Comparison of ENCODE assay signal across 10 cellular contexts in the genomic region with DNA sequence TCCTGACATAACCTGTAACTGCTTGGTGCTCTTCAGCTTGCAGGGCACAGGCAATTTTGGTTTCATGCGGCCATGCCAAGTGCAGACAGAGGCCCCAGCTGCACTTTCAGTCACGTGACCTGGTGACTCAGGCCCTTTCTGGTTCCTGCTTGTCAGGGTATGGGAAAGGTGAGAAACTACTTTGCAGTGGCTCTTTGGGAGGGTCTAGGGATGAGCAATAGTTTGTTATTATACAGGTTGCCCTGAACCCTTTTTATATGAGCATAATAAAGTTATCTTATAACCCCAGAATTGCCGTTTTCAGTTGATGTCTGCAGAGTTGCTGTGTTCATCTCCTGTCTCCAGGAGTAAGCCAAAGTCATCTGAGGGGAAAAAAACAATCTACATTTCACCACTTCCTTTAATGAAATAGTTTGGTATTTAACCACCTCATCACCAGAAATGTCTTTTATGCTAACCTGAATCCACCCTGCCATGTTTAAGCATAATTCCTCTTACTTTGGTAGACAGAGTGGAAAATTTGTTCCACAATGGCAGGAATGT. TPM values are rescaled to one million over a fixed set of nuclear protein-coding genes. Genes with fewer than 3 reads are reported as not detected.
A peak's percentile ranks its signal among the peaks of the same experiment; 100 is the strongest.
DNase-seq lines count a peak whose midpoint lies in the region; ATAC-seq, FAIRE-seq and TF ChIP-seq lines count a peak whose summit lies in the region.
"Had no signal": no experiment of that assay in that cellular context is flagged by ENCODE, and none has a peak within 500 bp of the region (broad histone marks: within the 10 kb centered on the region; RNA-seq: fewer than 3 reads in every experiment).

No MANE protein-coding gene starts in this region.

- no peak overlapping the region for H3K4me3 ChIP-seq in pancreas
- no peak overlapping the region for H3K4me3 ChIP-seq in upper lobe of left lung
- H3K4me3 ChIP-seq: cardiac muscle cell had no signal

- POLR2A ChIA-PET in activated CD8-positive, alpha-beta T cell treated with anti-CD3 and anti-CD28 coated beads, Interleukin-2, amount 10 ng/mL, durations not matched to agents 7 days and 5 days (lab: Charles Lee) = interaction anchor here (1.3 kb wide), 1 partner anchor 14 kb away, joined by 6 read pairs; no protein-coding TSS in a partner anchor

- H3K27me3 ChIP-seq in pancreas (no peaks in the 10 kb centered on the region), upper lobe of left lung (no peaks in the 10 kb centered on the region)
- H3K27me3 ChIP-seq: cardiac muscle cell had no signal

- H3K27me3 Mint-ChIP-seq in activated CD8-positive, alpha-beta T cell treated with anti-CD3 and anti-CD28 coated beads, Interleukin-2, amount 10 ng/mL, durations not matched to agents 7 days and 5 days (ENCODE audit: low read depth) = peaks cover 14% of the 10 kb centered on the region

- H3K36me3 Mint-ChIP-seq in activated CD8-positive, alpha-beta T cell treated with anti-CD3 and anti-CD28 coated beads, Interleukin-2, amount 10 ng/mL, durations not matched to agents 7 days and 5 days (ENCODE audit: low read depth) = peaks cover 2% of the 10 kb centered on the region

- H3K27ac Mint-ChIP-seq in activated CD8-positive, alpha-beta T cell treated with anti-CD3 and anti-CD28 coated beads, Interleukin-2, amount 10 ng/mL, durations not matched to agents 7 days and 5 days = peak overlapping the region; percentile 66

- H3K4me3 Mint-ChIP-seq in activated CD8-positive, alpha-beta T cell treated with anti-CD3 and anti-CD28 coated beads, Interleukin-2, amount 10 ng/mL, durations not matched to agents 7 days and 5 days = no peak overlapping the region

- H3K9me3 ChIP-seq in pancreas (no peaks in the 10 kb centered on the region), upper lobe of left lung (no peaks in the 10 kb centered on the region)

- TF ChIP-seq EP300 in upper lobe of left lung (IDR thresholded peaks at IDR 0.05) = peak in 1 of 4 donors; percentile 62

- H3K4me1 Mint-ChIP-seq in activated CD8-positive, alpha-beta T cell treated with anti-CD3 and anti-CD28 coated beads, Interleukin-2, amount 10 ng/mL, durations not matched to agents 7 days and 5 days (ENCODE audit: low read depth) = peaks cover 26% of the 10 kb centered on the region

- peak; percentile 90 for ATAC-seq in activated CD8-positive, alpha-beta T cell treated with anti-CD3 and anti-CD28 coated beads, Interleukin-2, amount 10 ng/mL, durations not matched to agents 7 days and 5 days
- ATAC-seq in pancreas = peak in 3 of 4 donors; percentile 70 to 90 (median 89)
- ATAC-seq in upper lobe of left lung (ENCODE audit: low FRiP score in 2 of 2) = peak; percentile 79 to 81
- no peak for ATAC-seq in HG02571 (IDR thresholded peaks at IDR 0.05; ENCODE audit: unreplicated experiment)

- intact Hi-C loops in pancreas (cut with DNase I) = no loop called here

- H3K36me3 ChIP-seq in pancreas (no peaks in the 10 kb centered on the region), upper lobe of left lung (no peaks in the 10 kb centered on the region)
- H3K36me3 ChIP-seq: cardiac muscle cell had no signal

- H3K9me3 Mint-ChIP-seq in activated CD8-positive, alpha-beta T cell treated with anti-CD3 and anti-CD28 coated beads, Interleukin-2, amount 10 ng/mL, durations not matched to agents 7 days and 5 days (ENCODE audit: insufficient read depth) = no peaks in the 10 kb centered on the region

- peaks cover 0 to 7% (median 0%) of the 10 kb centered on the region in 3 donors for H3K4me1 ChIP-seq in pancreas
- H3K4me1 ChIP-seq in upper lobe of left lung = peaks cover 8 to 14% (median 10%) of the 10 kb centered on the region in 4 donors

- DNase-seq in activated gamma-delta T cell treated with Interleukin-2 at 50 U/mL for 16 hours = peak; percentile 72
- no peak for DNase-seq in activated gamma-delta T cell (lab: John Stamatoyannopoulos, UW)
- DNase-seq in NCI-H1105 treated with DMSO at 0.1 percent for 48 hours (lab: John Stamatoyannopoulos, UW) = peak; percentile 1
- DNase-seq in activated CD8-positive, alpha-beta T cell treated with anti-CD3 and anti-CD28 coated beads, Interleukin-2, amount 10 ng/mL, durations not matched to agents 7 days and 5 days = peak; percentile 82
- peak; percentile 99 for DNase-seq in epithelial cell of prostate (ENCODE audit: low read depth, low spot score)
- DNase-seq in pancreas = peak in 5 of 6 donors; percentile 23 to 63 (median 49)
- peak in 1 of 2 donors; percentile 95 for DNase-seq in upper lobe of left lung

- WGBS in pancreas, 2 donors = 39 to 45% methylated on average over 3 of the region's 3 CpGs
- WGBS in upper lobe of left lung, 2 donors = 4 to 26% methylated on average over 3 of the region's 3 CpGs

- TF ChIP-seq CTCF in pancreas (IDR thresholded peaks at IDR 0.05) (no peak), upper lobe of left lung (IDR thresholded peaks at IDR 0.05) (no peak)

- CTCF ChIA-PET in activated CD8-positive, alpha-beta T cell treated with anti-CD3 and anti-CD28 coated beads, Interleukin-2, amount 10 ng/mL, durations not matched to agents 7 days and 5 days (lab: Charles Lee) = interaction anchor here (0.6 to 1.1 kb wide), 2 partner anchors 46 to 66 kb away, joined by 3 to 4 read pairs; no protein-coding TSS in a partner anchor

- TF ChIP-seq POLR2A in upper lobe of left lung (IDR thresholded peaks at IDR 0.05) = no peak

- FAIRE-seq in pancreas (lab: Jason Lieb, UNC) = no peak

- H3K27ac ChIP-seq in epithelial cell of prostate (peak overlapping the region; percentile 86), pancreas (no peak overlapping the region), upper lobe of left lung (peak overlapping the region; percentile 24 to 53 (median 40))
- H3K27ac ChIP-seq: C4-2B, cardiac muscle cell had no signal

RNA-seq across cellular contexts. Expression of a gene that starts 30.9 kb away (rescaled TPM):
- 1 to 10 TPM; 4.4 to 7.6 TPM for total RNA-seq in activated CD8-positive, alpha-beta T cell treated with anti-CD3 and anti-CD28 coated beads, Interleukin-2, amount 10 ng/mL, durations not matched to agents 7 days and 5 days
- 10 to 100 TPM; 11.5 to 43.4 (median 31.4) TPM for total RNA-seq in pancreas
- polyA plus RNA-seq in pancreas = 10 to 100 TPM in 1 of 2 donors, 1 to 10 TPM in 1; 5.8 to 10.2 TPM
- 100 to 1,000 TPM in 4 of 6 donors, 10 to 100 TPM in 2; 18.9 to 360 (median 165) TPM for total RNA-seq in upper lobe of left lung

Comparison
In these comparisons a context has a peak if more than half of its experiments do, and no peak if none do; other contexts are left out.
1. H3K27ac ChIP-seq: peak in epithelial cell of prostate (single experiment) and upper lobe of left lung (4 of 4); none in pancreas (0 of 4).